8 cellular contexts compared by ENCODE assay signal in genomic region chr21:34836103-34836932, GRCh38.
DNase-seq lines count a peak whose midpoint lies in the region; FAIRE-seq and TF ChIP-seq lines count a peak whose summit lies in the region.

No MANE protein-coding gene starts in this region.

- WGBS in GM23248 (ENCODE audit: low coverage in 1 of 2, low lambda C conversion rate in 2 of 2, missing lambda C conversion rate in 2 of 2), 2 experiments, result 2 to 7% methylated on average over 13 of the region's 13 CpGs
- WGBS in H1 (ENCODE audit: extremely low coverage in 1 of 2, insufficient coverage in 1 of 2, insufficient read length in 1 of 2, insufficient replicate concordance in 2 of 2, low coverage in 1 of 2, low lambda C conversion rate in 2 of 2, missing lambda C conversion rate in 1 of 2), 2 experiments, result 89% methylated on average over 13 of the region's 13 CpGs; no CpG with 5 or more reads in 1 of the 2 experiments
- 40 to 58% (median 52%) methylated on average over 13 of the region's 13 CpGs for WGBS in ovary, 3 donors
- WGBS in mesendoderm (ENCODE audit: extremely low coverage, insufficient coverage, low lambda C conversion rate), result no CpG with 5 or more reads among the region's 13 CpGs

- POLR2A ChIA-PET in RWPE1 (lab: Yijun Ruan, JAX; ENCODE audit: low non-redundant PET) (no interaction called here), H1 (lab: Charles Lee; ENCODE audit: partially characterized antibody) (interaction anchor here (0.6 to 1.3 kb wide), 3 partner anchors 11 to 74 kb away, joined by 3 read pairs; no protein-coding TSS in a partner anchor)

- H3K4me2 ChIP-seq in GM23248 (ENCODE audit: unreplicated experiment), result peak overlapping the region; percentile 64
- no peak overlapping the region for H3K4me2 ChIP-seq in H1 (ENCODE audit: insufficient read depth in 1 of 2, low read depth in 2 of 2, low read length in 2 of 2)
- H3K4me2 ChIP-seq in mesendoderm (ENCODE audit: low read length), result no peak overlapping the region

- no peak for TF ChIP-seq POLR2A in H1 (IDR thresholded peaks at IDR 0.05; ENCODE audit: control extremely low read depth in 1 of 2, low read depth in 2 of 2, low read length in 2 of 2)
- TF ChIP-seq POLR2A in ovary (IDR thresholded peaks at IDR 0.05), result no peak

- H2AK5ac ChIP-seq in H1 (ENCODE audit: low read depth, low read length), result no peak overlapping the region
- no peak overlapping the region for H2AK5ac ChIP-seq in mesendoderm (ENCODE audit: low read length)

- CTCF ChIA-PET in RWPE1 (lab: Yijun Ruan, JAX) (interaction anchor here (1.2 kb wide), 1 partner anchor 91 kb away, joined by 3 read pairs; no protein-coding TSS in a partner anchor), H1 (lab: Charles Lee; ENCODE audit: partially characterized antibody) (interaction anchor here (0.6 to 1.0 kb wide), 2 partner anchors 91 to 109 kb away, joined by 3 to 4 read pairs; no protein-coding TSS in a partner anchor)

- H2BK120ac ChIP-seq in H1 (replicated peaks; ENCODE audit: low read depth, low read length), result no peak overlapping the region
- no peak overlapping the region for H2BK120ac ChIP-seq in mesendoderm (ENCODE audit: low read depth, low read length)

- peak overlapping the region; percentile 55; the same call in 1 of the 2 replicates for H2BK12ac ChIP-seq in H1 (ENCODE audit: low read depth, low read length)

- H3K9me3 ChIP-seq in GM23248 (ENCODE audit: low read depth) (no peaks in the 10 kb centered on the region), H1 (ENCODE audit: insufficient read depth in 2 of 2, low read depth in 1 of 2, low read length in 1 of 2) (no peaks in the 10 kb centered on the region), ovary (no peaks in the 10 kb centered on the region)

- intact Hi-C loops in ovary (cut with DNase I), result no loop called here

- peaks cover 86% of the 10 kb centered on the region for H3F3A ChIP-seq in GM23248 (ENCODE audit: insufficient read depth)

- peak; percentile 100 for DNase-seq in GM23248
- no peak for DNase-seq in RWPE1 (ENCODE audit: low spot score)
- DNase-seq in H1 (ENCODE audit: low read depth in 1 of 2, low spot score in 2 of 2), result no peak
- peak; percentile 44 to 81 (median 70) for DNase-seq in ovary
- DNase-seq in GM13977 (ENCODE audit: low spot score), result no peak
- no peak for DNase-seq in NCI-H774 (lab: John Stamatoyannopoulos, UW)
- no peak for DNase-seq in mesendoderm
- no peak for DNase-seq in GM19239 (ENCODE audit: insufficient read length, low spot score)

- no peak overlapping the region for H4K91ac ChIP-seq in H1 (replicated peaks; ENCODE audit: insufficient read length, low read length)

- H3K79me1 ChIP-seq in H1 (ENCODE audit: low read depth, low read length) (no peaks in the 10 kb centered on the region), mesendoderm (ENCODE audit: low read length) (no peaks in the 10 kb centered on the region)

- H3K56ac ChIP-seq in H1 (replicated peaks; ENCODE audit: insufficient read length, low read depth, low read length) (no peak overlapping the region), mesendoderm (ENCODE audit: low read length) (no peak overlapping the region)

- H3K79me2 ChIP-seq in GM23248 (ENCODE audit: insufficient read depth) (peaks cover 86% of the 10 kb centered on the region), H1 (ENCODE audit: control insufficient read depth in 1 of 2, insufficient read depth in 2 of 2, low read length in 2 of 2) (no peaks in the 10 kb centered on the region), mesendoderm (ENCODE audit: control insufficient read depth, insufficient read depth, low read length) (no peaks in the 10 kb centered on the region)

- H3K27ac ChIP-seq in GM23248, result peak overlapping the region; percentile 97
- H3K27ac ChIP-seq in RWPE1, result peak overlapping the region; percentile 63
- no peak overlapping the region for H3K27ac ChIP-seq in H1 (ENCODE audit: low read depth, low read length)
- H3K27ac ChIP-seq in ovary, result no peak overlapping the region
- H3K27ac ChIP-seq in mesendoderm (ENCODE audit: low read depth, low read length), result no peak overlapping the region

- H4K20me1 ChIP-seq in GM23248 (ENCODE audit: insufficient read depth) (no peaks in the 10 kb centered on the region), H1 (replicated peaks in 1 of 2; ENCODE audit: control insufficient read depth in 1 of 2, insufficient read depth in 2 of 2, low read length in 2 of 2) (no peaks in the 10 kb centered on the region)

- H4K8ac ChIP-seq in H1 (ENCODE audit: extremely low read depth, insufficient read depth, low read length) (no peak overlapping the region), mesendoderm (ENCODE audit: low read depth, low read length) (no peak overlapping the region)

- H3K23me2 ChIP-seq in H1 (ENCODE audit: low read depth, low read length), result no peaks in the 10 kb centered on the region

- H3K9me2 ChIP-seq in GM23248 (ENCODE audit: insufficient read depth), result no peaks in the 10 kb centered on the region

- H3K18ac ChIP-seq in H1 (ENCODE audit: extremely low read depth, low read length), result no peak overlapping the region
- no peak overlapping the region for H3K18ac ChIP-seq in mesendoderm (ENCODE audit: low read length)

- H2AFZ ChIP-seq in GM23248 (no peak overlapping the region), H1 (ENCODE audit: low read length) (no peak overlapping the region)

- in situ Hi-C loops in GM23248 (cut with MboI) (no loop called here), GM13977 (cut with MboI; ENCODE audit: low pct_unique_long_range_greater_than_20kb, low sequenced_read_pairs, unreplicated experiment) (no loop called here)

- H3K23ac ChIP-seq in H1 (ENCODE audit: insufficient read length) (no peak overlapping the region), mesendoderm (ENCODE audit: low read length) (no peak overlapping the region)

- H3K36me3 ChIP-seq in GM23248 (ENCODE audit: low read depth) (peaks cover 54% of the 10 kb centered on the region), H1 (ENCODE audit: control insufficient read depth in 2 of 4, insufficient read depth in 4 of 4, low read length in 3 of 4) (no peaks in the 10 kb centered on the region), ovary (no peaks in the 10 kb centered on the region), mesendoderm (ENCODE audit: control insufficient read depth, insufficient read depth, low read length) (no peaks in the 10 kb centered on the region)

- no peak overlapping the region for H3K14ac ChIP-seq in H1 (ENCODE audit: insufficient read length)

- TF ChIP-seq RAD21 in H1 (IDR thresholded peaks at IDR 0.05 in 1 of 2, conservative IDR thresholded peaks at IDR 0.05 in 1 of 2; ENCODE audit: low read depth in 2 of 2, low read length in 2 of 2), result no peak

- H3K27me3 ChIP-seq in GM23248 (replicated peaks; ENCODE audit: insufficient read depth), result no peaks in the 10 kb centered on the region
- no peaks in the 10 kb centered on the region for H3K27me3 ChIP-seq in H1 (replicated peaks in 1 of 4; ENCODE audit: control insufficient read depth in 3 of 4, extremely low read depth in 1 of 4, insufficient read depth in 3 of 4, low read length in 3 of 4)
- no peaks in the 10 kb centered on the region for H3K27me3 ChIP-seq in ovary
- H3K27me3 ChIP-seq in mesendoderm (ENCODE audit: insufficient read depth, low read length, poor library complexity), result no peaks in the 10 kb centered on the region

- TF ChIP-seq CTCF in RWPE1 (conservative IDR thresholded peaks at IDR 0.05; ENCODE audit: low read depth) (no peak), H1 (IDR thresholded peaks at IDR 0.05; ENCODE audit: control extremely low read depth in 1 of 3, insufficient read depth in 1 of 3, low read depth in 1 of 3, low read length in 3 of 3) (no peak), ovary (IDR thresholded peaks at IDR 0.05) (no peak), GM13977 (IDR thresholded peaks at IDR 0.05; ENCODE audit: extremely low read depth, insufficient read depth, missing control alignments) (no peak)

- H3K9ac ChIP-seq in GM23248, result peak overlapping the region; percentile 74
- no peak overlapping the region for H3K9ac ChIP-seq in H1 (replicated peaks in 1 of 4; ENCODE audit: extremely low read depth in 1 of 4, low read depth in 3 of 4, low read length in 3 of 4)
- H3K9ac ChIP-seq in mesendoderm (ENCODE audit: low read length), result no peak overlapping the region

- peaks cover 49% of the 10 kb centered on the region for H3K4me1 ChIP-seq in GM23248 (ENCODE audit: insufficient read depth)
- peaks cover 7 to 28% (median 13%) of the 10 kb centered on the region in 4 experiments for H3K4me1 ChIP-seq in H1 (replicated peaks in 1 of 4; ENCODE audit: control insufficient read depth in 3 of 4, insufficient read depth in 4 of 4, low read length in 3 of 4)
- H3K4me1 ChIP-seq in ovary (ENCODE audit: insufficient read depth), result peaks cover 8% of the 10 kb centered on the region
- H3K4me1 ChIP-seq in mesendoderm (ENCODE audit: control insufficient read depth, low read depth, low read length), result no peaks in the 10 kb centered on the region

- H3K4me3 ChIP-seq in GM23248, result peak overlapping the region; percentile 34
- H3K4me3 ChIP-seq in H1 (ENCODE audit: extremely low read depth in 1 of 4, insufficient read depth in 2 of 4, low read depth in 3 of 4, low read length in 4 of 4), result no peak overlapping the region
- H3K4me3 ChIP-seq in ovary, result no peak overlapping the region
- H3K4me3 ChIP-seq in mesendoderm (ENCODE audit: low read length), result no peak overlapping the region

- no peak overlapping the region for H2BK15ac ChIP-seq in H1 (ENCODE audit: low read length)
- H2BK15ac ChIP-seq in mesendoderm (replicated peaks; ENCODE audit: low read depth), result no peak overlapping the region

- TF ChIP-seq EP300 in H1 (IDR thresholded peaks at IDR 0.05; ENCODE audit: borderline replicate concordance in 1 of 2, low read depth in 2 of 2, low read length in 2 of 2) (no peak), ovary (IDR thresholded peaks at IDR 0.05) (no peak)

- H3K4ac ChIP-seq in H1 (replicated peaks; ENCODE audit: insufficient read length, low read depth, low read length) (no peak overlapping the region), mesendoderm (ENCODE audit: low read depth, low read length) (no peak overlapping the region)

- no peak overlapping the region for H4K5ac ChIP-seq in H1 (ENCODE audit: insufficient read length, low read depth, low read length)
- no peak overlapping the region for H4K5ac ChIP-seq in mesendoderm (ENCODE audit: low read length)

- H2BK5ac ChIP-seq in H1 (ENCODE audit: low read depth, low read length), result no peak overlapping the region
- H2BK5ac ChIP-seq in mesendoderm (ENCODE audit: low read length), result no peak overlapping the region

- FAIRE-seq in H1 (lab: Jason Lieb, UNC) (no peak), GM19239 (lab: Jason Lieb, UNC) (no peak)

- H2BK20ac ChIP-seq in H1 (ENCODE audit: low read length), result peak overlapping the region; percentile 43; the same call in 1 of the 2 replicates

TF ChIP-seq in H1, 55 proteins besides CTCF, POLR2A, EP300 and RAD21:
- TF ChIP-seq MAFK (IDR thresholded peaks at IDR 0.05; ENCODE audit: low read depth, low read length) (no peak), JUND (IDR thresholded peaks at IDR 0.05; ENCODE audit: low read length) (no peak), PHF8 (conservative IDR thresholded peaks at IDR 0.05; ENCODE audit: low read depth, low read length) (no peak)

Comparison
In these comparisons a context has a peak if more than half of its experiments do, and no peak if none do; other contexts are left out.
1. DNase-seq: peak in GM23248 (single experiment) and ovary (5 of 5); none in RWPE1 (single experiment), H1 (0 of 2), GM13977 (single experiment), NCI-H774 (single experiment), mesendoderm (single experiment) and GM19239 (single experiment).
2. H3K27ac ChIP-seq: peak in GM23248 (single experiment) and RWPE1 (single experiment); none in H1 (single experiment), ovary (0 of 2) and mesendoderm (single experiment).